1 cellular context compared by ENCODE assay signal in genomic region chr16:30844671-30845449, GRCh38.
TF ChIP-seq lines count a peak whose summit lies in the region.

No MANE protein-coding gene starts in this region.

TF ChIP-seq in K562, 482 proteins besides CTCF, POLR2A, EP300 and RAD21 (continued from another document):
- TF ChIP-seq, protein P1, sequence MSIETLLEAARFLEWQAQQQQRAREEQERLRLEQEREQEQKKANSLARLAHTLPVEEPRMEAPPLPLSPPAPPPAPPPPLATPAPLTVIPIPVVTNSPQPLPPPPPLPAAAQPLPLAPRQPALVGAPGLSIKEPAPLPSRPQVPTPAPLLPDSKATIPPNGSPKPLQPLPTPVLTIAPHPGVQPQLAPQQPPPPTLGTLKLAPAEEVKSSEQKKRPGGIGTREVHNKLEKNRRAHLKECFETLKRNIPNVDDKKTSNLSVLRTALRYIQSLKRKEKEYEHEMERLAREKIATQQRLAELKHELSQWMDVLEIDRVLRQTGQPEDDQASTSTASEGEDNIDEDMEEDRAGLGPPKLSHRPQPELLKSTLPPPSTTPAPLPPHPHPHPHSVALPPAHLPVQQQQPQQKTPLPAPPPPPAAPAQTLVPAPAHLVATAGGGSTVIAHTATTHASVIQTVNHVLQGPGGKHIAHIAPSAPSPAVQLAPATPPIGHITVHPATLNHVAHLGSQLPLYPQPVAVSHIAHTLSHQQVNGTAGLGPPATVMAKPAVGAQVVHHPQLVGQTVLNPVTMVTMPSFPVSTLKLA (conservative IDR thresholded peaks at IDR 0.05): peak; percentile 30 to 39; a peak in 1 of 4 replicates
- TF ChIP-seq FOXK1 (CRISPR knock-in tag; IDR thresholded peaks at IDR 0.05; ENCODE audit: borderline replicate concordance) (no peak), ID3 (CRISPR knock-in tag; IDR thresholded peaks at IDR 0.05) (no peak), ID3 (tag; IDR thresholded peaks at IDR 0.05) (peak; percentile 91), FOXK2 (conservative IDR thresholded peaks at IDR 0.05 in 1 of 2, IDR thresholded peaks at IDR 0.05 in 1 of 2; ENCODE audit: low read depth in 2 of 2) (peak in 1 of 2 experiments; percentile 32; a peak in 1 of 4 replicates), YY1 (IDR thresholded peaks at IDR 0.05; ENCODE audit: borderline replicate concordance in 1 of 3, control insufficient read depth in 1 of 3, extremely low read depth in 1 of 3, insufficient read depth in 3 of 3, insufficient read length in 1 of 3, insufficient replicate concordance in 2 of 3, low read depth in 1 of 3, low read length in 2 of 3) (peak in 1 of 3 experiments; percentile 11), NCOR1 (IDR thresholded peaks at IDR 0.05) (peak; percentile 37; the same call in 1 of the 2 replicates), GABPB1 (CRISPR knock-in tag; IDR thresholded peaks at IDR 0.05) (peak; percentile 44; the same call in 1 of the 2 replicates), JUND (IDR thresholded peaks at IDR 0.05; ENCODE audit: borderline replicate concordance, low read depth, low read length) (peak; percentile 75), JUND (tag; IDR thresholded peaks at IDR 0.05; ENCODE audit: borderline replicate concordance, low read depth, low read length) (peak; percentile 41; the same call in 2 of the 3 replicates), CBX5 (IDR thresholded peaks at IDR 0.05; ENCODE audit: borderline replicate concordance, low read depth) (no peak), RNF2 (IDR thresholded peaks at IDR 0.05) (peak; percentile 23; the same call in 1 of the 2 replicates), ATF1 (CRISPR knock-in tag; IDR thresholded peaks at IDR 0.05) (no peak), ATF1 (tag; IDR thresholded peaks at IDR 0.05) (0 out of 2 replicates have a peak, but pooled peaks have one; percentile 9), MAZ (CRISPR knock-in tag; conservative IDR thresholded peaks at IDR 0.05 in 1 of 2, IDR thresholded peaks at IDR 0.05 in 1 of 2) (peak in 1 of 2 experiments; percentile 84; a peak in 2 of 4 replicates), ZNF639 (CRISPR knock-in tag; conservative IDR thresholded peaks at IDR 0.05 in 1 of 2, IDR thresholded peaks at IDR 0.05 in 1 of 2) (peak in 1 of 2 experiments; percentile 70; a peak in 2 of 4 replicates), MEIS2 (IDR thresholded peaks at IDR 0.05; ENCODE audit: partially characterized antibody) (peak; percentile 77)
- TF ChIP-seq, protein P2, sequence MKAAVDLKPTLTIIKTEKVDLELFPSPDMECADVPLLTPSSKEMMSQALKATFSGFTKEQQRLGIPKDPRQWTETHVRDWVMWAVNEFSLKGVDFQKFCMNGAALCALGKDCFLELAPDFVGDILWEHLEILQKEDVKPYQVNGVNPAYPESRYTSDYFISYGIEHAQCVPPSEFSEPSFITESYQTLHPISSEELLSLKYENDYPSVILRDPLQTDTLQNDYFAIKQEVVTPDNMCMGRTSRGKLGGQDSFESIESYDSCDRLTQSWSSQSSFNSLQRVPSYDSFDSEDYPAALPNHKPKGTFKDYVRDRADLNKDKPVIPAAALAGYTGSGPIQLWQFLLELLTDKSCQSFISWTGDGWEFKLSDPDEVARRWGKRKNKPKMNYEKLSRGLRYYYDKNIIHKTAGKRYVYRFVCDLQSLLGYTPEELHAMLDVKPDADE (conservative IDR thresholded peaks at IDR 0.05; ENCODE audit: control insufficient read depth, low read depth, low read length): 0 out of 2 replicates have a peak, but pooled peaks have one; percentile 35
- TF ChIP-seq, protein P3, sequence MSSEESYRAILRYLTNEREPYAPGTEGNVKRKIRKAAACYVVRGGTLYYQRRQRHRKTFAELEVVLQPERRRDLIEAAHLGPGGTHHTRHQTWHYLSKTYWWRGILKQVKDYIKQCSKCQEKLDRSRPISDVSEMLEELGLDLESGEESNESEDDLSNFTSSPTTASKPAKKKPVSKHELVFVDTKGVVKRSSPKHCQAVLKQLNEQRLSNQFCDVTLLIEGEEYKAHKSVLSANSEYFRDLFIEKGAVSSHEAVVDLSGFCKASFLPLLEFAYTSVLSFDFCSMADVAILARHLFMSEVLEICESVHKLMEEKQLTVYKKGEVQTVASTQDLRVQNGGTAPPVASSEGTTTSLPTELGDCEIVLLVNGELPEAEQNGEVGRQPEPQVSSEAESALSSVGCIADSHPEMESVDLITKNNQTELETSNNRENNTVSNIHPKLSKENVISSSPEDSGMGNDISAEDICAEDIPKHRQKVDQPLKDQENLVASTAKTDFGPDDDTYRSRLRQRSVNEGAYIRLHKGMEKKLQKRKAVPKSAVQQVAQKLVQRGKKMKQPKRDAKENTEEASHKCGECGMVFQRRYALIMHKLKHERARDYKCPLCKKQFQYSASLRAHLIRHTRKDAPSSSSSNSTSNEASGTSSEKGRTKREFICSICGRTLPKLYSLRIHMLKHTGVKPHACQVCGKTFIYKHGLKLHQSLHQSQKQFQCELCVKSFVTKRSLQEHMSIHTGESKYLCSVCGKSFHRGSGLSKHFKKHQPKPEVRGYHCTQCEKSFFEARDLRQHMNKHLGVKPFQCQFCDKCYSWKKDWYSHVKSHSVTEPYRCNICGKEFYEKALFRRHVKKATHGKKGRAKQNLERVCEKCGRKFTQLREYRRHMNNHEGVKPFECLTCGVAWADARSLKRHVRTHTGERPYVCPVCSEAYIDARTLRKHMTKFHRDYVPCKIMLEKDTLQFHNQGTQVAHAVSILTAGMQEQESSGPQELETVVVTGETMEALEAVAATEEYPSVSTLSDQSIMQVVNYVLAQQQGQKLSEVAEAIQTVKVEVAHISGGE (CRISPR knock-in tag; IDR thresholded peaks at IDR 0.05): peak in 1 of 3 experiments; percentile 49; a peak in 1 of 6 replicates
- TF ChIP-seq, protein P4, sequence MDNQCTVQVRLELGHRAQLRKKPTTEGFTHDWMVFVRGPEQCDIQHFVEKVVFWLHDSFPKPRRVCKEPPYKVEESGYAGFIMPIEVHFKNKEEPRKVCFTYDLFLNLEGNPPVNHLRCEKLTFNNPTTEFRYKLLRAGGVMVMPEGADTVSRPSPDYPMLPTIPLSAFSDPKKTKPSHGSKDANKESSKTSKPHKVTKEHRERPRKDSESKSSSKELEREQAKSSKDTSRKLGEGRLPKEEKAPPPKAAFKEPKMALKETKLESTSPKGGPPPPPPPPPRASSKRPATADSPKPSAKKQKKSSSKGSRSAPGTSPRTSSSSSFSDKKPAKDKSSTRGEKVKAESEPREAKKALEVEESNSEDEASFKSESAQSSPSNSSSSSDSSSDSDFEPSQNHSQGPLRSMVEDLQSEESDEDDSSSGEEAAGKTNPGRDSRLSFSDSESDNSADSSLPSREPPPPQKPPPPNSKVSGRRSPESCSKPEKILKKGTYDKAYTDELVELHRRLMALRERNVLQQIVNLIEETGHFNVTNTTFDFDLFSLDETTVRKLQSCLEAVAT (IDR thresholded peaks at IDR 0.05): peak in 1 of 2 experiments; percentile 24; a peak in 1 of 4 replicates
- TF ChIP-seq, protein P5, sequence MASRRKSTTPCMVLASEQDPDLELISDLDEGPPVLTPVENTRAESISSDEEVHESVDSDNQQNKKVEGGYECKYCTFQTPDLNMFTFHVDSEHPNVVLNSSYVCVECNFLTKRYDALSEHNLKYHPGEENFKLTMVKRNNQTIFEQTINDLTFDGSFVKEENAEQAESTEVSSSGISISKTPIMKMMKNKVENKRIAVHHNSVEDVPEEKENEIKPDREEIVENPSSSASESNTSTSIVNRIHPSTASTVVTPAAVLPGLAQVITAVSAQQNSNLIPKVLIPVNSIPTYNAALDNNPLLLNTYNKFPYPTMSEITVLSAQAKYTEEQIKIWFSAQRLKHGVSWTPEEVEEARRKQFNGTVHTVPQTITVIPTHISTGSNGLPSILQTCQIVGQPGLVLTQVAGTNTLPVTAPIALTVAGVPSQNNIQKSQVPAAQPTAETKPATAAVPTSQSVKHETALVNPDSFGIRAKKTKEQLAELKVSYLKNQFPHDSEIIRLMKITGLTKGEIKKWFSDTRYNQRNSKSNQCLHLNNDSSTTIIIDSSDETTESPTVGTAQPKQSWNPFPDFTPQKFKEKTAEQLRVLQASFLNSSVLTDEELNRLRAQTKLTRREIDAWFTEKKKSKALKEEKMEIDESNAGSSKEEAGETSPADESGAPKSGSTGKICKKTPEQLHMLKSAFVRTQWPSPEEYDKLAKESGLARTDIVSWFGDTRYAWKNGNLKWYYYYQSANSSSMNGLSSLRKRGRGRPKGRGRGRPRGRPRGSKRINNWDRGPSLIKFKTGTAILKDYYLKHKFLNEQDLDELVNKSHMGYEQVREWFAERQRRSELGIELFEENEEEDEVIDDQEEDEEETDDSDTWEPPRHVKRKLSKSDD (conservative IDR thresholded peaks at IDR 0.05; ENCODE audit: low read length): 0 out of 2 replicates have a peak, but pooled peaks have one; percentile 42
- TF ChIP-seq, protein P6, sequence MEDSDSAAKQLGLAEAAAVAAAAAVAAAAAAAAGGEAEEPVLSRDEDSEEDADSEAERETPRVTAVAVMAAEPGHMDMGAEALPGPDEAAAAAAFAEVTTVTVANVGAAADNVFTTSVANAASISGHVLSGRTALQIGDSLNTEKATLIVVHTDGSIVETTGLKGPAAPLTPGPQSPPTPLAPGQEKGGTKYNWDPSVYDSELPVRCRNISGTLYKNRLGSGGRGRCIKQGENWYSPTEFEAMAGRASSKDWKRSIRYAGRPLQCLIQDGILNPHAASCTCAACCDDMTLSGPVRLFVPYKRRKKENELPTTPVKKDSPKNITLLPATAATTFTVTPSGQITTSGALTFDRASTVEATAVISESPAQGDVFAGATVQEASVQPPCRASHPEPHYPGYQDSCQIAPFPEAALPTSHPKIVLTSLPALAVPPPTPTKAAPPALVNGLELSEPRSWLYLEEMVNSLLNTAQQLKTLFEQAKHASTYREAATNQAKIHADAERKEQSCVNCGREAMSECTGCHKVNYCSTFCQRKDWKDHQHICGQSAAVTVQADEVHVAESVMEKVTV (CRISPR knock-in tag; IDR thresholded peaks at IDR 0.05): peak; percentile 85
